13 cellular contexts compared by ENCODE assay signal in the genomic region with DNA sequence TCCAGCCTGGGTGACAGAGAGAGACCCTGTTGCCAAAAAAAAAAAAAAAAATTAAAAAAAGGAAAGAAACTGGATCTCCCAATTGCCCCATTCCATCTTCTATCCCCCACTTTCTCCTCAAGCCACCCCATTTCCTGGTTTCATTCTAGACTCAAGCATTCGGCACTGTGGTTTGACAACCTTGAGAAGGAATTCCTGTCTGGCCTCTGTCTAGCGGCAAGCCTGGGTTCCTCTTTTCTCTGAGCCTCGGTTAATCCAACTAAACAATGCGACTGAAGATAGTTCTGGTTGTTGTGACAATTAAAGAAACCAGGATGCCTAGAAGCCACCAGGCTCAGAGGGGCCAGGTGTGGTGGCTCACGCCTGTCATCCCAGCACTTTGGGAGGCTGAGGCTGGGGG. TPM values are rescaled to one million over a fixed set of nuclear protein-coding genes. Genes with fewer than 3 reads are reported as not detected.
DNase-seq lines count a peak whose midpoint lies in the region; ATAC-seq, FAIRE-seq and TF ChIP-seq lines count a peak whose summit lies in the region.
"Had no signal": no experiment of that assay in that cellular context is flagged by ENCODE, and none has a peak within 500 bp of the region (broad histone marks: within the 10 kb centered on the region; RNA-seq: fewer than 3 reads in every experiment).

No MANE protein-coding gene starts in this region.

- POLR2A ChIA-PET in A673 (lab: Charles Lee; ENCODE audit: low non-redundant PET) = no interaction called here

- in situ Hi-C loops in gastrocnemius medialis (cut with MboI; ENCODE audit: low sequenced_read_pairs in 4 of 4) = no loop called here

- no peak for TF ChIP-seq POLR2A in gastrocnemius medialis (IDR thresholded peaks at IDR 0.05)

- peak overlapping the region; percentile 52 for H3K27ac ChIP-seq in RWPE2 (ENCODE audit: poor library complexity, severe bottlenecking)
- peak overlapping the region in 3 of 4 donors; percentile 9 to 47 (median 46) for H3K27ac ChIP-seq in gastrocnemius medialis
- H3K27ac ChIP-seq in A673 (ENCODE audit: low read depth, low read length, poor library complexity, severe bottlenecking) = no peak overlapping the region

- no peak for ATAC-seq in RWPE2 (ENCODE audit: low read depth)
- ATAC-seq in left ventricle myocardium superior = no peak
- no peak for ATAC-seq in gastrocnemius medialis
- ATAC-seq in GM19328 (IDR thresholded peaks at IDR 0.05; ENCODE audit: unreplicated experiment) = no peak

- CTCF ChIA-PET in A673 (lab: Charles Lee) = no interaction called here

- H3K4me3 ChIP-seq in RWPE2 (ENCODE audit: severe bottlenecking) (no peak overlapping the region), gastrocnemius medialis (no peak overlapping the region), A673 (ENCODE audit: low read depth, low read length, poor library complexity, severe bottlenecking) (no peak overlapping the region)

- FAIRE-seq in RCC 7860 (lab: Jason Lieb, UNC) = no peak

- H3K4me1 ChIP-seq in RWPE2 (ENCODE audit: insufficient read depth, poor library complexity, severe bottlenecking) (peaks cover 23% of the 10 kb centered on the region), gastrocnemius medialis (no peaks in the 10 kb centered on the region), A673 (ENCODE audit: insufficient read depth, low read length, poor library complexity, severe bottlenecking) (peaks cover 4% of the 10 kb centered on the region)

- BruUV-seq in A673 (replicated peaks; lab: Mats Ljungman, UMichigan) = no TSS peak

- no peaks in the 10 kb centered on the region for H3K9me3 ChIP-seq in RWPE2 (ENCODE audit: severe bottlenecking)
- no peaks in the 10 kb centered on the region for H3K9me3 ChIP-seq in gastrocnemius medialis
- no peaks in the 10 kb centered on the region for H3K9me3 ChIP-seq in A673 (ENCODE audit: low read depth, low read length, poor library complexity, severe bottlenecking)

- no peaks in the 10 kb centered on the region for H3K27me3 ChIP-seq in RWPE2 (ENCODE audit: insufficient read depth, poor library complexity, severe bottlenecking)
- no peaks in the 10 kb centered on the region for H3K27me3 ChIP-seq in gastrocnemius medialis
- H3K27me3 ChIP-seq in A673 (replicated peaks; ENCODE audit: insufficient read depth, low read depth, low read length, poor library complexity) = no peaks in the 10 kb centered on the region

- DNase-seq in GF-D8 (lab: John Stamatoyannopoulos, UW) (peak; percentile 36), RWPE2 (ENCODE audit: low spot score) (no peak), left ventricle myocardium superior (peak; percentile 18), gastrocnemius medialis (no peak), RCC 7860 (ENCODE audit: low spot score) (no peak), DMS 273 (lab: John Stamatoyannopoulos, UW; ENCODE audit: unreplicated experiment) (no peak), A673 (ENCODE audit: low spot score) (no peak)
- DNase-seq: activated CD4-positive, alpha-beta T cell treated with anti-CD3 and anti-CD28 coated beads for 48 hours; activated gamma-delta T cell treated with Interleukin-2 at 50 U/mL for 16 hours; DMS 273 treated with DMSO at 0.1 percent for 48 hours; stimulated activated naive CD4-positive, alpha-beta T cell treated with Interleukin-2 at 50 U/mL for 16 hours had no signal

- intact Hi-C loops in left ventricle myocardium superior (cut with micrococcal nuclease) (no loop called here), gastrocnemius medialis (cut with DNase I; ENCODE audit: low total_unique reads) (no loop called here), A673 (cut with micrococcal nuclease; ENCODE audit: unreplicated experiment) (no loop called here)

- no peak for TF ChIP-seq CTCF in RWPE2 (IDR thresholded peaks at IDR 0.05; ENCODE audit: poor library complexity, severe bottlenecking)
- TF ChIP-seq CTCF in gastrocnemius medialis (IDR thresholded peaks at IDR 0.05 in 4 of 5, conservative IDR thresholded peaks at IDR 0.05 in 1 of 5) = no peak
- TF ChIP-seq CTCF in A673 (conservative IDR thresholded peaks at IDR 0.05; ENCODE audit: low read depth, low read length) = no peak

- no peaks in the 10 kb centered on the region for H3K36me3 ChIP-seq in RWPE2 (ENCODE audit: low read depth)
- H3K36me3 ChIP-seq in gastrocnemius medialis = no peaks in the 10 kb centered on the region
- no peaks in the 10 kb centered on the region for H3K36me3 ChIP-seq in A673 (ENCODE audit: insufficient read depth, low read length, poor library complexity, severe bottlenecking)

RNA-seq across cellular contexts. Expression of gene C3, which starts 3.3 kb away (rescaled TPM):
- total RNA-seq in left ventricle myocardium superior (398 TPM), gastrocnemius medialis (100 to 1,000 TPM in 1 of 4 donors, 10 to 100 TPM in 3; 25.9 to 121 (median 70.6) TPM), A673 (2021) (1.8 TPM in 2 replicates)
- total RNA-seq: SK-MEL-5 had no signal

RNA-seq across cellular contexts. Expression of gene GPR108, which starts 13.6 kb away (rescaled TPM):
- total RNA-seq in left ventricle myocardium superior (28.1 TPM), gastrocnemius medialis (10 to 100 TPM; 22.6 to 40.3 (median 32.3) TPM), A673 (2021) (36.4 and 37.4 TPM in 2 replicates)

RNA-seq across cellular contexts. Expression of gene TRIP10, which starts 15.7 kb away (rescaled TPM):
- total RNA-seq in left ventricle myocardium superior = 151 TPM
- total RNA-seq in gastrocnemius medialis = 100 to 1,000 TPM; 130 to 237 (median 178) TPM
- 70.2 and 79.2 TPM in 2 replicates for total RNA-seq in A673 (2021)

RNA-seq across cellular contexts. Expression of gene SH2D3A, which starts 43.5 kb away (rescaled TPM):
- total RNA-seq in left ventricle myocardium superior = 0.15 TPM
- not detected for total RNA-seq in gastrocnemius medialis
- 0.95 and 1.7 TPM in 2 replicates for total RNA-seq in A673 (2021)

RNA-seq across cellular contexts. Expression of gene VAV1, which starts 48.8 kb away (rescaled TPM):
- total RNA-seq in left ventricle myocardium superior (2.6 TPM), gastrocnemius medialis (1 to 10 TPM in 2 of 4 donors, under 1 TPM in 2; 0.63 to 1.8 (median 0.96) TPM), A673 (2021) (51.6 and 54.9 TPM in 2 replicates)
- total RNA-seq: SK-MEL-5 had no signal

Comparison
In these comparisons a context has a peak if more than half of its experiments do, and no peak if none do; other contexts are left out.
1. DNase-seq: peak in GF-D8 (single experiment) and left ventricle myocardium superior (single experiment); none in RWPE2 (single experiment), gastrocnemius medialis (0 of 2), RCC 7860 (single experiment), DMS 273 (single experiment) and A673 (single experiment).